ENCODE assay signal across 33 cellular contexts in the genomic region with DNA sequence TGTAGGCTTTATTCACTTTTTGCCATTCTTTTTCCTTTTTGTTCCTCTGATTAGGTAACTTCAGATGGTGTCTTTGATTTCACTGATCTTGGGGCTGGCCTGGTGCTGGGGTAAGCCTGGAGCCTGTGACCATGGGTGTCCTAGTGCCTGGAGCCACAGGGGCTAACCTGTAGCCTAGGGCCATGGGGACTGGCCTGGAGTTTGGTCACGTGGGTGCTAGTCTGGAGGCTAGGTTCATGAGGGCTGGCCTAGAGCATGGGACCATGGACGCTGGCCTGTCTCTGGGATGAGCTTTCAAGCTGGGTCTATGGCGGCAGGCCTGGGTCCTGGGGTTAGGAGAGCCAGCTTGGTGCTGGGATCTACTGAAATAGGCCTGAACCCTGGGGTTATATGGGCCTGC.
"Had no signal": no experiment of that assay in that cellular context is flagged by ENCODE, and none has a peak within 500 bp of the region (broad histone marks: within the 10 kb centered on the region; RNA-seq: fewer than 3 reads in every experiment).

No MANE protein-coding gene starts in this region.

- H3K36me3 ChIP-seq: MG63 had no signal

- H3K27me3 ChIP-seq: MG63 had no signal

- DNase-seq: Karpas-422, Kasumi-1, MG63, MM.1S, NCI-H1048, NCI-H1092, NCI-H1092 treated with DMSO at 0.1 percent for 48 hours, NCI-H1105, NCI-H1105 treated with DMSO at 0.1 percent for 48 hours, NCI-H1417, NCI-H1417 treated with DMSO at 0.1 percent for 48 hours, NCI-H1436, NCI-H1436 treated with DMSO at 0.1 percent for 48 hours, NCI-H146, NCI-H1694, NCI-H1694 treated with DMSO at 0.1 percent for 48 hours, NCI-H187, NCI-H187 treated with DMSO at 0.1 percent for 48 hours, NCI-H1930, NCI-H2029, NCI-H2029 treated with DMSO at 0.1 percent for 48 hours, NCI-H2081, NCI-H2081 treated with DMSO at 0.1 percent for 48 hours, NCI-H2107, NCI-H2171, NCI-H2171 treated with DMSO at 0.1 percent for 48 hours, NCI-H2227 treated with DMSO at 0.1 percent for 48 hours, NCI-H226, NCI-H345, NCI-H446, NCI-H446 treated with DMSO at 0.1 percent for 48 hours, NCI-H510A, NCI-H510A treated with DMSO at 0.1 percent for 48 hours had no signal

- H3K9me3 ChIP-seq: MG63 had no signal

- H3K4me3 ChIP-seq: MG63 had no signal
